13 cellular contexts compared by ENCODE assay signal in the genomic region with DNA sequence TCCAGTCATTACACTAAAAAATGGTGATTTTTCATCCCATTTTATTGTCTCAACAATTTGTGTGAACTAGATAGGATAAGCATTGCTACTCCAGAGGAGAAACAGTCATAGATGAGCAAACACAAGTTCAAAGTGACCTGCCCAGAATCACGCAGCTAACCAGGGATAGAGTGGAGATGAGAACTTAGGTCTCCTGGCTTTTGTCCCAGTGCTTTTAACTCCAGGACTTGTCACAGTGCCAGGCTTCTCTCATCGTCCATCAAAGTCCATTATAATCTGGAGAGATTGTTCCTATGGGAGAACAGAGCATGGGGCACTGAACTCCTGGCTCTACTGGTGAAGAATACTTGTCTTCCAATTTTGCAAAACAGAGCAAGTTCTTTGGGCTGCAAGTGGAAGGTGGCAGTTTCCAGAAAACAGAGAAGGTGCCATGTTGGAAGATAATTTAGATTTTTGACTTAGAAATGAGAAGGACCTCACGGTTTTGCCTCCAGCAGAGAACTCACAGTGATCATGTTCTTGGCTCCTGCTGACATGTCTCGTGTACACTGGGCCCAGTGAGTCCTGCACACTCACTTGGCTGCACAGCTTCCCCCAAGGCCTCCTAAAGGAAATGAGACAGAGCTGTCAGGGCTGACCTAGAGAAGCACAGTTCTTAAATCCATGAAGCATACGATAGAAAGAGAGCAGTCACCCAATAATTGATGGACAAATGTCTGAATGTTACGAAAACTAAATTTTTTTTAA.
A peak's percentile ranks its signal among the peaks of the same experiment; 100 is the strongest.
DNase-seq lines count a peak whose midpoint lies in the region; TF ChIP-seq lines count a peak whose summit lies in the region.
"Had no signal": no experiment of that assay in that cellular context is flagged by ENCODE, and none has a peak within 500 bp of the region (broad histone marks: within the 10 kb centered on the region; RNA-seq: fewer than 3 reads in every experiment).

No MANE protein-coding gene starts in this region.

- TF ChIP-seq POLR2A in prostate gland (IDR thresholded peaks at IDR 0.05): no peak

- intact Hi-C loops in prostate gland (cut with DNase I): no loop called here

- H3K27me3 ChIP-seq in prostate gland (replicated peaks; ENCODE audit: insufficient read depth): no peaks in the 10 kb centered on the region
- H3K27me3 ChIP-seq: tibial nerve had no signal

- no peaks in the 10 kb centered on the region for H3K36me3 ChIP-seq in prostate gland
- H3K36me3 ChIP-seq: tibial nerve had no signal

- TF ChIP-seq CTCF in cardiac fibroblast (IDR thresholded peaks at IDR 0.05; ENCODE audit: low read depth, low read length): no peak
- TF ChIP-seq CTCF in prostate gland (IDR thresholded peaks at IDR 0.05): no peak

- DNase-seq in EH (ENCODE audit: low read depth) (peak; percentile 67), NCI-H1105 (lab: John Stamatoyannopoulos, UW) (peak; percentile 50), cardiac fibroblast (ENCODE audit: low read depth in 2 of 2) (peak; percentile 48 to 74), lung microvascular endothelial cell (ENCODE audit: low read depth in 2 of 2) (peak; percentile 75 to 82), AG08395 (ENCODE audit: low spot score) (no peak), prostate gland (ENCODE audit: low spot score) (no peak), RPMI8226 (no peak), G401 (ENCODE audit: low spot score) (no peak)
- DNase-seq: activated CD8-positive, alpha-beta T cell treated with anti-CD3 and anti-CD28 coated beads for 36 hours; CD4-positive, alpha-beta memory T cell; NCI-H526 treated with DMSO at 0.1 percent for 48 hours; nucleus accumbens had no signal

- 79% methylated on average over 6 of the region's 6 CpGs for WGBS in prostate gland

- H3K4me3 ChIP-seq in cardiac fibroblast (replicated peaks in 1 of 2; ENCODE audit: low read depth in 2 of 2, low read length in 2 of 2) (no peak overlapping the region), prostate gland (no peak overlapping the region)
- H3K4me3 ChIP-seq: tibial nerve had no signal

- H3K9me3 ChIP-seq in prostate gland: no peaks in the 10 kb centered on the region

- in situ Hi-C loops in G401 (cut with HindIII; ENCODE audit: low sequenced_read_pairs): no loop called here

- H3K4me1 ChIP-seq in prostate gland (replicated peaks): no peaks in the 10 kb centered on the region

- H3K27ac ChIP-seq in prostate gland: no peak overlapping the region
- H3K27ac ChIP-seq: tibial nerve had no signal

Comparison
In these comparisons a context has a peak if more than half of its experiments do, and no peak if none do; other contexts are left out.
1. DNase-seq: peak in EH (single experiment), NCI-H1105 (single experiment), cardiac fibroblast (2 of 2) and lung microvascular endothelial cell (2 of 2); none in AG08395 (single experiment), prostate gland (single experiment), RPMI8226 (single experiment) and G401 (single experiment).